Comparison of ENCODE assay signal across 19 cellular contexts in the genomic region with DNA sequence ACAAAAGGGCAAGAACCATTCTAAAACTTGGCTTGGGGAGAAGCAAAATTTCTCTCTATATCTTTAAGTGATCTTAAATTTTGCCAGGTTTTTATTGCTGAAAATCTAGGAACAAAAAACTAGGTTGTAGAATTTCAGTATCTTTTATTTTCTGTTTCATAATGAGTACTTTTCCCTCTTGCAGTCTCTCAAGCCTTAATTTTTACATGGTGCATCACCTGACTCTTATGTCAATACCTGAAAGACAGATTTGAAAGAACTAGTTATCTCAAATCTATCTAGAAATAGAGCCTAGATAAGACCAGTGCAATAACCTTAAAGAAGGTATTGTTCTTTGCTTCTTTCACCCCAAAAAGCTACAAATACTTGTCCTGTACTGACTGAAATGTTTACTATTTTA.
DNase-seq lines count a peak whose midpoint lies in the region; ATAC-seq, FAIRE-seq and TF ChIP-seq lines count a peak whose summit lies in the region.
"Had no signal": no experiment of that assay in that cellular context is flagged by ENCODE, and none has a peak within 500 bp of the region (broad histone marks: within the 10 kb centered on the region; RNA-seq: fewer than 3 reads in every experiment).

No MANE protein-coding gene starts in this region.

- no peak overlapping the region for H3K9ac ChIP-seq in GM12878 (ENCODE audit: control insufficient read depth, insufficient read depth, low read length)

- TF ChIP-seq EP300 in GM12878 (IDR thresholded peaks at IDR 0.05; ENCODE audit: borderline replicate concordance in 1 of 2, control insufficient read depth in 1 of 2, low read depth in 2 of 2, low read length in 2 of 2) = no peak

- no peak for TF ChIP-seq POLR2A in GM12878 (IDR thresholded peaks at IDR 0.05; ENCODE audit: low read depth, low read length)

- TF ChIP-seq CTCF in GM12878 (IDR thresholded peaks at IDR 0.05 in 2 of 3, conservative IDR thresholded peaks at IDR 0.05 in 1 of 3; ENCODE audit: control insufficient read depth in 2 of 3, extremely low read depth in 1 of 3, insufficient read depth in 1 of 3, low read depth in 3 of 3, low read length in 3 of 3) = no peak

- TF ChIP-seq RAD21 in GM12878 (IDR thresholded peaks at IDR 0.05; ENCODE audit: insufficient read depth, low read depth, low read length) = no peak

- peaks cover 21% of the 10 kb centered on the region for H3K4me1 Mint-ChIP-seq in activated CD4-positive, alpha-beta T cell treated with anti-CD3 and anti-CD28 coated beads, Interleukin-2, amount 10 ng/mL, durations not matched to agents 24 days and 14 days

- RAD21 ChIA-PET in GM12878 (lab: Charles Lee; ENCODE audit: unreplicated experiment) = interaction anchor here (1.2 to 2.9 kb wide), 4 partner anchors 14 to 37 kb away, joined by 3 to 10 read pairs (median 6); no protein-coding TSS in a partner anchor

- no peaks in the 10 kb centered on the region for H3K9me3 Mint-ChIP-seq in activated CD4-positive, alpha-beta T cell treated with anti-CD3 and anti-CD28 coated beads, Interleukin-2, amount 10 ng/mL, durations not matched to agents 24 days and 14 days
- H3K9me3 Mint-ChIP-seq: T-cell had no signal

- no peaks in the 10 kb centered on the region for H3K27me3 ChIP-seq in GM12878 (replicated peaks in 1 of 2; ENCODE audit: control insufficient read depth in 2 of 2, insufficient read depth in 2 of 2, low read length in 1 of 2)

- DNase-seq in activated CD4-positive, alpha-beta T cell treated with anti-CD3 and anti-CD28 coated beads, Interleukin-2, amount 10 ng/mL, durations not matched to agents 24 days and 14 days = no peak
- no peak for DNase-seq in activated CD4-positive, alpha-beta T cell treated with anti-CD3 and anti-CD28 coated beads for 4 hours
- DNase-seq in GM12878 (ENCODE audit: low read depth, low spot score) (no peak), KG1 (lab: John Stamatoyannopoulos, UW) (no peak), anterior cingulate cortex (lab: John Stamatoyannopoulos, UW) (no peak)
- DNase-seq in activated T-cell treated with anti-CD3 and anti-CD28 coated beads, Interleukin-2, amount 50 U/mL, for 48 hours = no peak
- DNase-seq: activated T-cell treated with anti-CD3 and anti-CD28 coated beads, Interleukin-2, amount 50 U/mL, for 1 hour; amygdala; HCEC 1CT; NCI-H1092 treated with DMSO at 0.1 percent for 48 hours; PC-9; stimulated activated CD4-positive, alpha-beta T cell treated with anti-CD3 and anti-CD28 coated beads, Interleukin-12 subunit alpha, Interleukin-12 subunit beta, amount 100 ng/mL, for 4 hours; T-cell had no signal

- POLR2A ChIA-PET in GM12878 (lab: Charles Lee) = no interaction called here

- SMC1A ChIA-PET in GM12878 (lab: Charles Lee; ENCODE audit: uncharacterized antibody, unreplicated experiment) = interaction anchor here (1.0 to 3.1 kb wide), 7 partner anchors 17 to 105 kb away, joined by 3 to 20 read pairs (median 5); no protein-coding TSS in a partner anchor

- in situ Hi-C loops in GM12878 (cut with MboI) = no loop called here

- no peak overlapping the region for H3K4me3 ChIP-seq in GM12878
- H3K4me3 ChIP-seq: PC-9 had no signal

- H3K79me2 ChIP-seq in GM12878 (ENCODE audit: control insufficient read depth, insufficient read depth, low read length) = peaks cover 10% of the 10 kb centered on the region

- CTCF ChIA-PET in GM12878 (lab: Yijun Ruan, JAX) = interaction anchor here (0.6 to 3.7 kb wide), 4 partner anchors 10 to 205 kb away, joined by 3 to 26 read pairs (median 4); no protein-coding TSS in a partner anchor

- no peaks in the 10 kb centered on the region for H3K9me3 ChIP-seq in GM12878 (replicated peaks; ENCODE audit: control insufficient read depth, insufficient read depth, low read length)

- no peaks in the 10 kb centered on the region for H3K27me3 Mint-ChIP-seq in activated CD4-positive, alpha-beta T cell treated with anti-CD3 and anti-CD28 coated beads, Interleukin-2, amount 10 ng/mL, durations not matched to agents 24 days and 14 days
- H3K27me3 Mint-ChIP-seq: IgD-negative memory B cell, progenitor cell of endocrine pancreas, T-cell had no signal

- peaks cover 17% of the 10 kb centered on the region for H3K4me1 ChIP-seq in GM12878 (ENCODE audit: control insufficient read depth, insufficient read depth, low read length)

- H2AFZ ChIP-seq in GM12878 (ENCODE audit: control insufficient read depth, low read depth, low read length) = no peak overlapping the region
- H2AFZ ChIP-seq: PC-9 had no signal

- H3K27ac ChIP-seq in GM12878 (ENCODE audit: control insufficient read depth, insufficient read depth) = 0 out of 2 replicates have a peak overlapping the region, but pooled peaks have one; percentile 15
- H3K27ac ChIP-seq: epithelial cell of prostate, PC-9 had no signal

- no peaks in the 10 kb centered on the region for H3K36me3 Mint-ChIP-seq in activated CD4-positive, alpha-beta T cell treated with anti-CD3 and anti-CD28 coated beads, Interleukin-2, amount 10 ng/mL, durations not matched to agents 24 days and 14 days (ENCODE audit: low read depth)

- peaks cover 3% of the 10 kb centered on the region; the same call in 1 of the 2 replicates for H4K20me1 ChIP-seq in GM12878 (ENCODE audit: control insufficient read depth, insufficient read depth)

- peaks cover 1 to 3% of the 10 kb centered on the region in 2 experiments; a peak in 1 of 4 replicates for H3K36me3 ChIP-seq in GM12878 (ENCODE audit: control insufficient read depth in 2 of 2, insufficient read depth in 2 of 2, low read length in 1 of 2)

- ATAC-seq in GM19463 (IDR thresholded peaks at IDR 0.05; ENCODE audit: unreplicated experiment) = peak; percentile 35
- peak; percentile 40 for ATAC-seq in HG03039 (IDR thresholded peaks at IDR 0.05; ENCODE audit: unreplicated experiment)
- peak; percentile 76 for ATAC-seq in GM12878

- H3K4me2 ChIP-seq in GM12878 (ENCODE audit: control insufficient read depth, insufficient read depth) = no peak overlapping the region
- H3K4me2 ChIP-seq: PC-9 had no signal

- no peak for FAIRE-seq in GM12878 (lab: Jason Lieb, UNC)
- FAIRE-seq: A204.1 had no signal

- H3K4me3 Mint-ChIP-seq in activated CD4-positive, alpha-beta T cell treated with anti-CD3 and anti-CD28 coated beads, Interleukin-2, amount 10 ng/mL, durations not matched to agents 24 days and 14 days = no peak overlapping the region
- H3K4me3 Mint-ChIP-seq: IgD-negative memory B cell, T-cell had no signal

- H3K27ac Mint-ChIP-seq in activated CD4-positive, alpha-beta T cell treated with anti-CD3 and anti-CD28 coated beads, Interleukin-2, amount 10 ng/mL, durations not matched to agents 24 days and 14 days = peak overlapping the region; percentile 32
- H3K27ac Mint-ChIP-seq: IgD-negative memory B cell, progenitor cell of endocrine pancreas had no signal

- no TSS peak for BruUV-seq in GM12878 (replicated peaks; lab: Mats Ljungman, UMichigan)

- intact Hi-C loops in activated CD4-positive, alpha-beta T cell treated with anti-CD3 and anti-CD28 coated beads, Interleukin-2, amount 10 ng/mL, durations not matched to agents 24 days and 14 days (cut with micrococcal nuclease) = no loop called here
- intact Hi-C loops in GM12878 (cut with micrococcal nuclease; ENCODE audit: unreplicated experiment) = no loop called here

TF ChIP-seq in GM12878, 131 proteins besides CTCF, POLR2A, EP300 and RAD21 (continues in another document):
- TF ChIP-seq ZSCAN29 (IDR thresholded peaks at IDR 0.05) = no peak
- no peak for TF ChIP-seq ZNF384 (IDR thresholded peaks at IDR 0.05; ENCODE audit: borderline replicate concordance, low read depth, low read length)
- no peak for TF ChIP-seq SMARCA5 (IDR thresholded peaks at IDR 0.05)
- no peak for TF ChIP-seq SUZ12 (IDR thresholded peaks at IDR 0.05; ENCODE audit: unreplicated experiment)
- peak; percentile 69 for TF ChIP-seq JUNB (IDR thresholded peaks at IDR 0.05)
- TF ChIP-seq BHLHE40 (IDR thresholded peaks at IDR 0.05; ENCODE audit: borderline replicate concordance in 1 of 2, low read depth in 2 of 2, low read length in 1 of 2) = peak in 1 of 2 experiments; percentile 44; a peak in 1 of 4 replicates
- no peak for TF ChIP-seq TCF7 (IDR thresholded peaks at IDR 0.05; ENCODE audit: borderline replicate concordance)
- TF ChIP-seq, protein P1, sequence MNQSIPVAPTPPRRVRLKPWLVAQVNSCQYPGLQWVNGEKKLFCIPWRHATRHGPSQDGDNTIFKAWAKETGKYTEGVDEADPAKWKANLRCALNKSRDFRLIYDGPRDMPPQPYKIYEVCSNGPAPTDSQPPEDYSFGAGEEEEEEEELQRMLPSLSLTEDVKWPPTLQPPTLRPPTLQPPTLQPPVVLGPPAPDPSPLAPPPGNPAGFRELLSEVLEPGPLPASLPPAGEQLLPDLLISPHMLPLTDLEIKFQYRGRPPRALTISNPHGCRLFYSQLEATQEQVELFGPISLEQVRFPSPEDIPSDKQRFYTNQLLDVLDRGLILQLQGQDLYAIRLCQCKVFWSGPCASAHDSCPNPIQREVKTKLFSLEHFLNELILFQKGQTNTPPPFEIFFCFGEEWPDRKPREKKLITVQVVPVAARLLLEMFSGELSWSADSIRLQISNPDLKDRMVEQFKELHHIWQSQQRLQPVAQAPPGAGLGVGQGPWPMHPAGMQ (IDR thresholded peaks at IDR 0.05; ENCODE audit: borderline replicate concordance) = no peak
- TF ChIP-seq IKZF2 (IDR thresholded peaks at IDR 0.05) = no peak
- TF ChIP-seq CREM (IDR thresholded peaks at IDR 0.05; ENCODE audit: low read depth) = no peak
- TF ChIP-seq SIN3A (IDR thresholded peaks at IDR 0.05; ENCODE audit: low read depth, low read length) = no peak
- TF ChIP-seq, protein P2, sequence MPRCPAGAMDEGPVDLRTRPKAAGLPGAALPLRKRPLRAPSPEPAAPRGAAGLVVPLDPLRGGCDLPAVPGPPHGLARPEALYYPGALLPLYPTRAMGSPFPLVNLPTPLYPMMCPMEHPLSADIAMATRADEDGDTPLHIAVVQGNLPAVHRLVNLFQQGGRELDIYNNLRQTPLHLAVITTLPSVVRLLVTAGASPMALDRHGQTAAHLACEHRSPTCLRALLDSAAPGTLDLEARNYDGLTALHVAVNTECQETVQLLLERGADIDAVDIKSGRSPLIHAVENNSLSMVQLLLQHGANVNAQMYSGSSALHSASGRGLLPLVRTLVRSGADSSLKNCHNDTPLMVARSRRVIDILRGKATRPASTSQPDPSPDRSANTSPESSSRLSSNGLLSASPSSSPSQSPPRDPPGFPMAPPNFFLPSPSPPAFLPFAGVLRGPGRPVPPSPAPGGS (IDR thresholded peaks at IDR 0.05; ENCODE audit: borderline replicate concordance, insufficient read depth, low read depth, low read length, poor library complexity, severe bottlenecking) = no peak
- TF ChIP-seq POLR2AphosphoS5 (IDR thresholded peaks at IDR 0.05; ENCODE audit: low read length) = no peak
- TF ChIP-seq RCOR1 (conservative IDR thresholded peaks at IDR 0.05; ENCODE audit: low read depth, low read length) = no peak
- no peak for TF ChIP-seq SMC3 (IDR thresholded peaks at IDR 0.05; ENCODE audit: borderline replicate concordance, low read length)
- TF ChIP-seq GATAD2B (conservative IDR thresholded peaks at IDR 0.05; ENCODE audit: low read depth) = no peak
